22 cellular contexts compared by ENCODE assay signal in the genomic region with DNA sequence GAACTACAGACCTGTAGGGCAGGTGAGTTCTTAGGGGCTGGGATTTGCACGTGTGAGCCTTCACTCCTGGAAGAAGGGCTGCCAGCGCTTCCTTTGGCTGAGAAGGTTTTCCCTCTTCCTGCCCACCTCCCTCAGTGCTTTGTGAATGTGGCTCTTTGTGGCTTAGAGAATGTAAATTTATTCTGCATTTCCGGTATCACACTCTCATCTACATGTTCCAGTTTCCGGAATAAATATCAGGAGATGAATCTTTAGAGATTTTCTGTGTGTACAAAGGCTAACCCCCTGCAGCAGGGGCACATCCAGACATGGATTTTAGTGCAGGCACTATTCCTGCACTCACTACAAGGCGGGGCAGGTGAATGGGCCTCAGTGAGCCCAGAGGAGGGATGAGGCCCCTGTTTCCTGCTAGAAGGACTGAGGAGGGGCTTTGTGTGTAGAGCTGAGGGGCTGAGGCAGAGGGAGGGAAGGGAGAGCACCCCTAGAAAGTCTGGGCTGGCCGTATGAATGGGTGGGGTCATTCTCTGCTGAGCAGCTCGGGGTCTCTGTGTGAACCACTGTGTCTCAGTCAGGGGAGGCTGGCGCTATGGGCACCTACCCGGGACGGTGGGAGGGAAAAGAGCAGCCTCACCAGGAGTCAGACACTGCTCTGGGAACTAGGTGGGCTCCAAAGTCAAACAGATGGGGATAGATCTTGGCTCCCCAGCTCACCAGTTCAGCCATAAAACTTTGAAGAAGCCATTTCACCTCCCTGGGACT.
DNase-seq lines count a peak whose midpoint lies in the region; ATAC-seq and TF ChIP-seq lines count a peak whose summit lies in the region.
"Had no signal": no experiment of that assay in that cellular context is flagged by ENCODE, and none has a peak within 500 bp of the region (broad histone marks: within the 10 kb centered on the region; RNA-seq: fewer than 3 reads in every experiment).

No MANE protein-coding gene starts in this region.

- peak overlapping the region; percentile 49 for H2AFZ ChIP-seq in neuronal stem cell (ENCODE audit: low read length)

- H3K4me3 Mint-ChIP-seq in natural killer cell treated with Interleukin-12 subunit alpha and Interleukin-12 subunit beta and Interleukin-15 and Interleukin-18, amount 100 ng/mL, for 72 hours, result no peak overlapping the region
- no peak overlapping the region for H3K4me3 Mint-ChIP-seq in natural killer cell
- no peak overlapping the region for H3K4me3 Mint-ChIP-seq in chondrocyte (ENCODE audit: unreplicated experiment)
- H3K4me3 Mint-ChIP-seq: CD8-positive, alpha-beta memory T cell had no signal

- no peak overlapping the region for H3K27ac ChIP-seq in neuronal stem cell (replicated peaks; ENCODE audit: low read length)
- H3K27ac ChIP-seq: A549 had no signal

- no peak overlapping the region for H4K8ac ChIP-seq in neuronal stem cell (ENCODE audit: low read depth, low read length)

- WGBS in neuronal stem cell (ENCODE audit: extremely low coverage in 2 of 2, insufficient read length in 2 of 2, insufficient replicate concordance in 1 of 2), 2 donors, result no CpG with 5 or more reads among the region's 10 CpGs

- TF ChIP-seq CTCF in natural killer cell (IDR thresholded peaks at IDR 0.05) (no peak), chondrocyte (IDR thresholded peaks at IDR 0.05) (no peak)

- no peaks in the 10 kb centered on the region for H3K9me3 Mint-ChIP-seq in natural killer cell treated with Interleukin-12 subunit alpha and Interleukin-12 subunit beta and Interleukin-15 and Interleukin-18, amount 100 ng/mL, for 72 hours
- no peaks in the 10 kb centered on the region for H3K9me3 Mint-ChIP-seq in natural killer cell
- H3K9me3 Mint-ChIP-seq in chondrocyte (ENCODE audit: low read depth), result no peaks in the 10 kb centered on the region

- no peak overlapping the region for H4K91ac ChIP-seq in neuronal stem cell (ENCODE audit: low read depth, low read length, poor library complexity)

- no peak overlapping the region for H3K9ac ChIP-seq in neuronal stem cell (ENCODE audit: low read depth, low read length, poor library complexity)

- intact Hi-C loops in natural killer cell (cut with micrococcal nuclease), result no loop called here

- no peak overlapping the region for H3K27ac Mint-ChIP-seq in natural killer cell treated with Interleukin-12 subunit alpha and Interleukin-12 subunit beta and Interleukin-15 and Interleukin-18, amount 100 ng/mL, for 72 hours
- H3K27ac Mint-ChIP-seq in natural killer cell (no peak overlapping the region), chondrocyte (ENCODE audit: unreplicated experiment) (no peak overlapping the region)

- H3K23ac ChIP-seq in neuronal stem cell (ENCODE audit: low read depth, low read length, poor library complexity), result no peak overlapping the region

- H3K36me3 Mint-ChIP-seq in natural killer cell treated with Interleukin-12 subunit alpha and Interleukin-12 subunit beta and Interleukin-15 and Interleukin-18, amount 100 ng/mL, for 72 hours, result no peaks in the 10 kb centered on the region
- H3K36me3 Mint-ChIP-seq in natural killer cell (no peaks in the 10 kb centered on the region), chondrocyte (ENCODE audit: low read depth) (no peaks in the 10 kb centered on the region)
- H3K36me3 Mint-ChIP-seq: CD8-positive, alpha-beta memory T cell had no signal

- in situ Hi-C loops in ACHN (cut with HindIII; ENCODE audit: low pct_ligation_motif_present, low pct_unique_long_range_greater_than_20kb, low sequenced_read_pairs), result no loop called here

- H3K4me1 Mint-ChIP-seq in natural killer cell treated with Interleukin-12 subunit alpha and Interleukin-12 subunit beta and Interleukin-15 and Interleukin-18, amount 100 ng/mL, for 72 hours (ENCODE audit: low read depth in 2 of 2), result no peaks in the 10 kb centered on the region
- H3K4me1 Mint-ChIP-seq in natural killer cell (no peaks in the 10 kb centered on the region), chondrocyte (ENCODE audit: low read depth) (peaks cover 10% of the 10 kb centered on the region)
- H3K4me1 Mint-ChIP-seq: CD8-positive, alpha-beta memory T cell had no signal

- no peak overlapping the region for H2BK15ac ChIP-seq in neuronal stem cell (ENCODE audit: low read length)

- H2BK12ac ChIP-seq in neuronal stem cell (ENCODE audit: low read length), result no peak overlapping the region

- no peak overlapping the region for H2BK5ac ChIP-seq in neuronal stem cell (ENCODE audit: low read length)

- H3K27me3 Mint-ChIP-seq in natural killer cell treated with Interleukin-12 subunit alpha and Interleukin-12 subunit beta and Interleukin-15 and Interleukin-18, amount 100 ng/mL, for 72 hours, result peaks cover 8 to 16% of the 10 kb centered on the region in 2 donors
- H3K27me3 Mint-ChIP-seq in natural killer cell (ENCODE audit: low read depth in 2 of 2) (peaks cover 6 to 20% of the 10 kb centered on the region in 2 donors), chondrocyte (ENCODE audit: low read depth) (no peaks in the 10 kb centered on the region)

- H3K18ac ChIP-seq in neuronal stem cell (ENCODE audit: low read length), result no peak overlapping the region

- H3K4me1 ChIP-seq in neuronal stem cell (ENCODE audit: control insufficient read depth in 2 of 2, insufficient read depth in 1 of 2, low read depth in 1 of 2, low read length in 2 of 2), result peaks cover 0 to 14% of the 10 kb centered on the region in 2 donors

- no peak overlapping the region for H3K14ac ChIP-seq in neuronal stem cell (ENCODE audit: low read length)

- no peaks in the 10 kb centered on the region for H3K79me1 ChIP-seq in neuronal stem cell (ENCODE audit: low read depth, low read length)

- no peak overlapping the region for H2AK5ac ChIP-seq in neuronal stem cell (ENCODE audit: low read depth, low read length)

- no peak overlapping the region for H2BK120ac ChIP-seq in neuronal stem cell (ENCODE audit: low read depth, low read length)

- no peak for ATAC-seq in natural killer cell treated with Interleukin-12 subunit alpha and Interleukin-12 subunit beta and Interleukin-15 and Interleukin-18, amount 100 ng/mL, for 72 hours
- ATAC-seq in natural killer cell, result no peak
- ATAC-seq: A549, HepG2, PC-3 had no signal

- H3K4me2 ChIP-seq in neuronal stem cell (ENCODE audit: insufficient read depth, low read length, poor library complexity, severe bottlenecking), result no peak overlapping the region
- H3K4me2 ChIP-seq: A549 had no signal

- peak; percentile 53 for DNase-seq in natural killer cell treated with Interleukin-12 subunit alpha and Interleukin-12 subunit beta and Interleukin-15 and Interleukin-18, amount 100 ng/mL, for 72 hours (ENCODE audit: low spot score)
- no peak for DNase-seq in natural killer cell
- DNase-seq in chondrocyte (ENCODE audit: low spot score), result peak; percentile 50
- DNase-seq in neuronal stem cell (ENCODE audit: low spot score), result no peak
- DNase-seq in ureter (ENCODE audit: low spot score), result peak; percentile 32
- DNase-seq in SHP77 treated with DMSO at 0.1 percent for 48 hours (lab: John Stamatoyannopoulos, UW), result no peak
- no peak for DNase-seq in ACHN
- DNase-seq in amniotic stem cell (lab: John Stamatoyannopoulos, UW), result no peak
- DNase-seq: C1 segment of cervical spinal cord; CD8-positive, alpha-beta memory T cell; DMS79; GOT3; KG1; MV-4-11; NCI-H1417 treated with DMSO at 0.1 percent for 48 hours; NCI-H1930; NCI-H226; NCI-H524; PC-3; RPMI8226 had no signal

- no peak overlapping the region for H3K4me3 ChIP-seq in neuronal stem cell (ENCODE audit: low read length in 2 of 2)
- H3K4me3 ChIP-seq: A549 had no signal

- H3K9me3 ChIP-seq in neuronal stem cell (replicated peaks in 1 of 2; ENCODE audit: control insufficient read depth in 2 of 2, insufficient read depth in 1 of 2, low read depth in 1 of 2, low read length in 2 of 2), result no peaks in the 10 kb centered on the region
- H3K9me3 ChIP-seq: A549 had no signal

- H3K36me3 ChIP-seq in neuronal stem cell (replicated peaks in 1 of 2; ENCODE audit: control insufficient read depth in 2 of 2, insufficient read depth in 2 of 2, low read length in 2 of 2), result no peaks in the 10 kb centered on the region

- H3K27me3 ChIP-seq in neuronal stem cell (ENCODE audit: control insufficient read depth in 3 of 3, insufficient read depth in 3 of 3, low read depth in 1 of 3, low read length in 3 of 3), result no peaks in the 10 kb centered on the region

- no peak overlapping the region for H3K4ac ChIP-seq in neuronal stem cell (ENCODE audit: low read length)

Comparison
In these comparisons a context has a peak if more than half of its experiments do, and no peak if none do; other contexts are left out.
1. DNase-seq: peak in natural killer cell treated with Interleukin-12 subunit alpha and Interleukin-12 subunit beta and Interleukin-15 and Interleukin-18, amount 100 ng/mL, for 72 hours (single experiment), chondrocyte (single experiment) and ureter (single experiment); none in natural killer cell (single experiment), neuronal stem cell (single experiment), SHP77 treated with DMSO at 0.1 percent for 48 hours (single experiment), ACHN (single experiment) and amniotic stem cell (single experiment).